ENCODE assay signal across 8 cellular contexts in genomic region chr2:95062716-95063400, GRCh38. TPM values are rescaled to one million over a fixed set of nuclear protein-coding genes. Genes with fewer than 3 reads are reported as not detected.
DNase-seq lines count a peak whose midpoint lies in the region; ATAC-seq and FAIRE-seq lines count a peak whose summit lies in the region.

No MANE protein-coding gene starts in this region.

- no peaks in the 10 kb centered on the region for H3K9me3 Mint-ChIP-seq in activated naive CD8-positive, alpha-beta T cell treated with anti-CD3 and anti-CD28 coated beads, Interleukin-2, amount 10 ng/mL, durations not matched to agents 7 days and 5 days

- no peak for FAIRE-seq in GM19239 (lab: Jason Lieb, UNC)

- H3K27me3 Mint-ChIP-seq in activated naive CD8-positive, alpha-beta T cell treated with anti-CD3 and anti-CD28 coated beads, Interleukin-2, amount 10 ng/mL, durations not matched to agents 7 days and 5 days = no peaks in the 10 kb centered on the region

- H3K36me3 Mint-ChIP-seq in activated naive CD8-positive, alpha-beta T cell treated with anti-CD3 and anti-CD28 coated beads, Interleukin-2, amount 10 ng/mL, durations not matched to agents 7 days and 5 days = no peaks in the 10 kb centered on the region

- peak overlapping the region; percentile 86 for H3K27ac Mint-ChIP-seq in activated naive CD8-positive, alpha-beta T cell treated with anti-CD3 and anti-CD28 coated beads, Interleukin-2, amount 10 ng/mL, durations not matched to agents 7 days and 5 days

- peak; percentile 73 for DNase-seq in DMS153 (lab: John Stamatoyannopoulos, UW)
- DNase-seq in activated naive CD8-positive, alpha-beta T cell treated with anti-CD3 and anti-CD28 coated beads, Interleukin-2, amount 10 ng/mL, durations not matched to agents 7 days and 5 days = no peak
- no peak for DNase-seq in NCI-H446 treated with DMSO at 0.1 percent for 48 hours (lab: John Stamatoyannopoulos, UW)
- no peak for DNase-seq in kidney glomerular epithelial cell (lab: John Stamatoyannopoulos, UW)
- no peak for DNase-seq in GM19239 (ENCODE audit: insufficient read length, low spot score)
- DNase-seq in activated CD4-positive, alpha-beta T cell treated with anti-CD3 and anti-CD28 coated beads for 48 hours = no peak

- peaks cover 30% of the 10 kb centered on the region for H3K4me1 Mint-ChIP-seq in activated naive CD8-positive, alpha-beta T cell treated with anti-CD3 and anti-CD28 coated beads, Interleukin-2, amount 10 ng/mL, durations not matched to agents 7 days and 5 days

- POLR2A ChIA-PET in activated naive CD8-positive, alpha-beta T cell treated with anti-CD3 and anti-CD28 coated beads, Interleukin-2, amount 10 ng/mL, durations not matched to agents 7 days and 5 days (lab: Charles Lee) = interaction anchor here (0.7 to 9.3 kb wide), 10 partner anchors 9 to 40 kb away, joined by 3 to 124 read pairs (median 4); partner anchors contain the start of gene MAL

- H3K4me3 Mint-ChIP-seq in activated naive CD8-positive, alpha-beta T cell treated with anti-CD3 and anti-CD28 coated beads, Interleukin-2, amount 10 ng/mL, durations not matched to agents 7 days and 5 days = peak overlapping the region; percentile 46

- ATAC-seq in GM19023 (IDR thresholded peaks at IDR 0.05; ENCODE audit: unreplicated experiment) (peak; percentile 80), HG03196 (IDR thresholded peaks at IDR 0.05; ENCODE audit: unreplicated experiment) (peak; percentile 70)
- ATAC-seq in activated naive CD8-positive, alpha-beta T cell treated with anti-CD3 and anti-CD28 coated beads, Interleukin-2, amount 10 ng/mL, durations not matched to agents 7 days and 5 days (ENCODE audit: low read depth) = no peak

RNA-seq across cellular contexts. Expression of gene MAL, which starts 37.4 kb away (rescaled TPM):
- 100 to 1,000 TPM; 174 to 184 TPM for total RNA-seq in activated naive CD8-positive, alpha-beta T cell treated with anti-CD3 and anti-CD28 coated beads, Interleukin-2, amount 10 ng/mL, durations not matched to agents 7 days and 5 days

RNA-seq across cellular contexts. Expression of gene MRPS5, which starts 58.8 kb away (rescaled TPM):
- 10 to 100 TPM; 75.2 to 79.3 TPM for total RNA-seq in activated naive CD8-positive, alpha-beta T cell treated with anti-CD3 and anti-CD28 coated beads, Interleukin-2, amount 10 ng/mL, durations not matched to agents 7 days and 5 days
